Comparison of ENCODE assay signal across 1 cellular context in the genomic region with DNA sequence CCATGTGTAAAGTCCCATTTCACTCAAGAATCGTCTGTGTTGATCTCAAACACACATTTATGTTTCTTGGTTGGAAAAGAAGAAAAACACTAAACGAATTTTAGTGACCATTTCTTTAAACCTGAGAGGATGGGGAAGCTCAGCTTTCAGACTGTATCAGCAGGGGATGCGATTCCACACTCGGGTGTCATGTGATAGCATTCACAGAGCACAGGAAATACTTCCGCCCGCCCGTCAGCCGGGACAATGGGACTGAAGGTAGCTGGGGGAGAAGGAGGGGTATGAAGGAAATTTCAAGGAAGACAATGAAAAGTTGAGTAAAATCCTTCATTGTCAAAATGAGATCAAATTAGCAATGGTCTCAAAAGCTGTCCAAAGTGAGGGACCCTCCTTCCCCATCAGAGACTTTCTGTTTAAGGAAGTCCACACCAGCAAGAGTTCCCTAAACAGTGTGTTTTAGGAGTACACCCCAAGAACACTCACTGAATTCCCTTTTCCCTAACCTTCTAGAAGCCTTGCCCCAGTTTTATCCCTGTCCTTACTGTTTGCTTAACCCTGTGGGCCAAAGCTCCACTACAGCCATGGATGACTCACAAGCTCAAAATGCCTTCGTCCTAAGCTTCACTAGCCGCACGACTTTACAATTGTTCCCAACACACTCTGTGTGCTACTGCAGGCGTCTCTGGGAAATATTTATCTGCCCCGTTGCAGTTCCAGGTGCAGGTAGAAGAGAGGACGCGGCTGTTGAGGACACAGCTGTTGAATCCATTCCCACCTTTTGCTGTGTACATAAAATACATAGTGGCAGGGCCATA.
TF ChIP-seq lines count a peak whose summit lies in the region.

No MANE protein-coding gene starts in this region.

TF ChIP-seq in WTC11, 78 proteins besides CTCF, POLR2A, EP300 and RAD21 (continued from another document):
- TF ChIP-seq, protein P1, sequence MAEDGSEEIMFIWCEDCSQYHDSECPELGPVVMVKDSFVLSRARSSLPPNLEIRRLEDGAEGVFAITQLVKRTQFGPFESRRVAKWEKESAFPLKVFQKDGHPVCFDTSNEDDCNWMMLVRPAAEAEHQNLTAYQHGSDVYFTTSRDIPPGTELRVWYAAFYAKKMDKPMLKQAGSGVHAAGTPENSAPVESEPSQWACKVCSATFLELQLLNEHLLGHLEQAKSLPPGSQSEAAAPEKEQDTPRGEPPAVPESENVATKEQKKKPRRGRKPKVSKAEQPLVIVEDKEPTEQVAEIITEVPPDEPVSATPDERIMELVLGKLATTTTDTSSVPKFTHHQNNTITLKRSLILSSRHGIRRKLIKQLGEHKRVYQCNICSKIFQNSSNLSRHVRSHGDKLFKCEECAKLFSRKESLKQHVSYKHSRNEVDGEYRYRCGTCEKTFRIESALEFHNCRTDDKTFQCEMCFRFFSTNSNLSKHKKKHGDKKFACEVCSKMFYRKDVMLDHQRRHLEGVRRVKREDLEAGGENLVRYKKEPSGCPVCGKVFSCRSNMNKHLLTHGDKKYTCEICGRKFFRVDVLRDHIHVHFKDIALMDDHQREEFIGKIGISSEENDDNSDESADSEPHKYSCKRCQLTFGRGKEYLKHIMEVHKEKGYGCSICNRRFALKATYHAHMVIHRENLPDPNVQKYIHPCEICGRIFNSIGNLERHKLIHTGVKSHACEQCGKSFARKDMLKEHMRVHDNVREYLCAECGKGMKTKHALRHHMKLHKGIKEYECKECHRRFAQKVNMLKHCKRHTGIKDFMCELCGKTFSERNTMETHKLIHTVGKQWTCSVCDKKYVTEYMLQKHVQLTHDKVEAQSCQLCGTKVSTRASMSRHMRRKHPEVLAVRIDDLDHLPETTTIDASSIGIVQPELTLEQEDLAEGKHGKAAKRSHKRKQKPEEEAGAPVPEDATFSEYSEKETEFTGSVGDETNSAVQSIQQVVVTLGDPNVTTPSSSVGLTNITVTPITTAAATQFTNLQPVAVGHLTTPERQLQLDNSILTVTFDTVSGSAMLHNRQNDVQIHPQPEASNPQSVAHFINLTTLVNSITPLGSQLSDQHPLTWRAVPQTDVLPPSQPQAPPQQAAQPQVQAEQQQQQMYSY (CRISPR knock-in tag; IDR thresholded peaks at IDR 0.05): no peak
- TF ChIP-seq ETV6 (CRISPR knock-in tag; IDR thresholded peaks at IDR 0.05) (peak; percentile 74; the same call in 1 of the 2 replicates), MXD4 (CRISPR knock-in tag; IDR thresholded peaks at IDR 0.05; ENCODE audit: borderline replicate concordance) (no peak), ZNF219 (CRISPR knock-in tag; IDR thresholded peaks at IDR 0.05; ENCODE audit: borderline replicate concordance) (no peak)
- TF ChIP-seq, protein P2, sequence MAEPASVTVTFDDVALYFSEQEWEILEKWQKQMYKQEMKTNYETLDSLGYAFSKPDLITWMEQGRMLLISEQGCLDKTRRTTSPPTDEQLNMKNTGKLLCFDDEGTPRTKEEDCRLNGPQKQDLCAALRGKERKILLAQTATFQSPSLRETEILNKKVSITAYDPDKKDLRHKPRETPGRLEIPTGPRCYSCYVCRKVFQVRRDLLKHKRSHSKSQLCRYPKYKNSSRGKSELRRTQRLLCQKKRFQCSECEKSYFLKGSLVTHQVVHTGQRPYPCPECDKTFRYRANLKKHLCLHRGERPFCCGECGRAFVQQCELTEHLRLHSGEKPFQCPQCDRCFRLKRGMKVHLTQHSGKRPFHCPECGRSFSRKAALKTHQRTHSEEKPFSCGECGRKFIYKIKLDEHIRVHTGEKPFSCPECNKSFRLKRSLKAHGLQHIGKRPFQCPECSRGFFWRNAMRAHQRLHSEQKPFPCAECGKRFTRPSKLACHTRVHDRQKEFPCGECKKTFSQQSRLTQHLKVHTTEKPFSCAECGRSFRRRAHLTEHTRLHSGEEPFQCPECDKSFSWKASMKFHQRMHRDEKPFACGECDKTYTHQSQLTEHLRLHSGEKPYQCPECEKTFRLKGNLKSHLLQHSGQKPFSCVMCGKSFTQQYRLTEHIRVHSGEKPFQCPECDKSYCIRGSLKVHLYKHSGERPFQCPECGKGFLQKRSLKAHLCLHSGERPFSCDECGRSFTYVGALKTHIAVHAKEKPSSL (CRISPR knock-in tag; conservative IDR thresholded peaks at IDR 0.05): no peak
- TF ChIP-seq, protein P3, sequence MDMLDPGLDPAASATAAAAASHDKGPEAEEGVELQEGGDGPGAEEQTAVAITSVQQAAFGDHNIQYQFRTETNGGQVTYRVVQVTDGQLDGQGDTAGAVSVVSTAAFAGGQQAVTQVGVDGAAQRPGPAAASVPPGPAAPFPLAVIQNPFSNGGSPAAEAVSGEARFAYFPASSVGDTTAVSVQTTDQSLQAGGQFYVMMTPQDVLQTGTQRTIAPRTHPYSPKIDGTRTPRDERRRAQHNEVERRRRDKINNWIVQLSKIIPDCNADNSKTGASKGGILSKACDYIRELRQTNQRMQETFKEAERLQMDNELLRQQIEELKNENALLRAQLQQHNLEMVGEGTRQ (CRISPR knock-in tag; IDR thresholded peaks at IDR 0.05): peak; percentile 83
- TF ChIP-seq, protein P4, sequence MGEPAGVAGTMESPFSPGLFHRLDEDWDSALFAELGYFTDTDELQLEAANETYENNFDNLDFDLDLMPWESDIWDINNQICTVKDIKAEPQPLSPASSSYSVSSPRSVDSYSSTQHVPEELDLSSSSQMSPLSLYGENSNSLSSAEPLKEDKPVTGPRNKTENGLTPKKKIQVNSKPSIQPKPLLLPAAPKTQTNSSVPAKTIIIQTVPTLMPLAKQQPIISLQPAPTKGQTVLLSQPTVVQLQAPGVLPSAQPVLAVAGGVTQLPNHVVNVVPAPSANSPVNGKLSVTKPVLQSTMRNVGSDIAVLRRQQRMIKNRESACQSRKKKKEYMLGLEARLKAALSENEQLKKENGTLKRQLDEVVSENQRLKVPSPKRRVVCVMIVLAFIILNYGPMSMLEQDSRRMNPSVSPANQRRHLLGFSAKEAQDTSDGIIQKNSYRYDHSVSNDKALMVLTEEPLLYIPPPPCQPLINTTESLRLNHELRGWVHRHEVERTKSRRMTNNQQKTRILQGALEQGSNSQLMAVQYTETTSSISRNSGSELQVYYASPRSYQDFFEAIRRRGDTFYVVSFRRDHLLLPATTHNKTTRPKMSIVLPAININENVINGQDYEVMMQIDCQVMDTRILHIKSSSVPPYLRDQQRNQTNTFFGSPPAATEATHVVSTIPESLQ (CRISPR knock-in tag; IDR thresholded peaks at IDR 0.05): no peak
- TF ChIP-seq, protein P5, sequence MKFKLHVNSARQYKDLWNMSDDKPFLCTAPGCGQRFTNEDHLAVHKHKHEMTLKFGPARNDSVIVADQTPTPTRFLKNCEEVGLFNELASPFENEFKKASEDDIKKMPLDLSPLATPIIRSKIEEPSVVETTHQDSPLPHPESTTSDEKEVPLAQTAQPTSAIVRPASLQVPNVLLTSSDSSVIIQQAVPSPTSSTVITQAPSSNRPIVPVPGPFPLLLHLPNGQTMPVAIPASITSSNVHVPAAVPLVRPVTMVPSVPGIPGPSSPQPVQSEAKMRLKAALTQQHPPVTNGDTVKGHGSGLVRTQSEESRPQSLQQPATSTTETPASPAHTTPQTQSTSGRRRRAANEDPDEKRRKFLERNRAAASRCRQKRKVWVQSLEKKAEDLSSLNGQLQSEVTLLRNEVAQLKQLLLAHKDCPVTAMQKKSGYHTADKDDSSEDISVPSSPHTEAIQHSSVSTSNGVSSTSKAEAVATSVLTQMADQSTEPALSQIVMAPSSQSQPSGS (CRISPR knock-in tag; IDR thresholded peaks at IDR 0.05; ENCODE audit: borderline replicate concordance, low read depth): no peak
- TF ChIP-seq, protein P6, sequence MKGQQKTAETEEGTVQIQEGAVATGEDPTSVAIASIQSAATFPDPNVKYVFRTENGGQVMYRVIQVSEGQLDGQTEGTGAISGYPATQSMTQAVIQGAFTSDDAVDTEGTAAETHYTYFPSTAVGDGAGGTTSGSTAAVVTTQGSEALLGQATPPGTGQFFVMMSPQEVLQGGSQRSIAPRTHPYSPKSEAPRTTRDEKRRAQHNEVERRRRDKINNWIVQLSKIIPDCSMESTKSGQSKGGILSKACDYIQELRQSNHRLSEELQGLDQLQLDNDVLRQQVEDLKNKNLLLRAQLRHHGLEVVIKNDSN (CRISPR knock-in tag; IDR thresholded peaks at IDR 0.05): peak; percentile 67; the same call in 1 of the 2 replicates
- TF ChIP-seq, protein P7, sequence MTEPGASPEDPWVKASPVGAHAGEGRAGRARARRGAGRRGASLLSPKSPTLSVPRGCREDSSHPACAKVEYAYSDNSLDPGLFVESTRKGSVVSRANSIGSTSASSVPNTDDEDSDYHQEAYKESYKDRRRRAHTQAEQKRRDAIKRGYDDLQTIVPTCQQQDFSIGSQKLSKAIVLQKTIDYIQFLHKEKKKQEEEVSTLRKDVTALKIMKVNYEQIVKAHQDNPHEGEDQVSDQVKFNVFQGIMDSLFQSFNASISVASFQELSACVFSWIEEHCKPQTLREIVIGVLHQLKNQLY (CRISPR knock-in tag; IDR thresholded peaks at IDR 0.05): no peak
